Comparison of ENCODE assay signal across 10 cellular contexts in genomic region chr20:33646959-33647602, GRCh38. TPM values are rescaled to one million over a fixed set of nuclear protein-coding genes. Genes with fewer than 3 reads are reported as not detected.
DNase-seq lines count a peak whose midpoint lies in the region; ATAC-seq and TF ChIP-seq lines count a peak whose summit lies in the region.
"Not testable (repeated sequence)": the region's sequence is repeated elsewhere in the genome, so short reads cannot be mapped to it uniquely, and the experiment has no call there.
"Had no signal": no experiment of that assay in that cellular context is flagged by ENCODE, and none has a peak within 500 bp of the region (broad histone marks: within the 10 kb centered on the region; RNA-seq: fewer than 3 reads in every experiment).

No MANE protein-coding gene starts in this region.

- not testable (repeated sequence) for H3K36me3 ChIP-seq in H7 (replicated peaks; ENCODE audit: control insufficient read depth, insufficient read depth, low read length); Panc1 (ENCODE audit: control insufficient read depth, insufficient read depth, low read length)
- peaks cover 21 to 26% of the 10 kb centered on the region in 2 donors for H3K36me3 ChIP-seq in ascending aorta
- H3K36me3 ChIP-seq in left ventricle myocardium inferior = peaks cover 41% of the 10 kb centered on the region
- peaks cover 38% of the 10 kb centered on the region for H3K36me3 ChIP-seq in lower lobe of right lung

- H3K27ac ChIP-seq in C4-2B (peak overlapping the region; percentile 93), ascending aorta (peak overlapping the region; percentile 25 to 68), coronary artery (peak overlapping the region; percentile 64 to 74), left ventricle myocardium inferior (replicated peaks) (peak overlapping the region; percentile 59), lower lobe of right lung (peak overlapping the region; percentile 3), skin epidermis (peak overlapping the region in 15 of 21 experiments; percentile 6 to 68 (median 51))
- not testable (repeated sequence) for H3K27ac ChIP-seq in Panc1 (ENCODE audit: low read length)

- TSS peak; percentile 38 for BruUV-seq in Panc1 (replicated peaks; lab: Mats Ljungman, UMichigan)

- in situ Hi-C loops in Panc1 (cut with HindIII; ENCODE audit: low pct_unique_long_range_greater_than_20kb, low sequenced_read_pairs) = not testable (repeated sequence)

- POLR2A ChIA-PET in Panc1 (lab: Charles Lee) = not testable (repeated sequence)

- TF ChIP-seq CTCF in C4-2B (conservative IDR thresholded peaks at IDR 0.05); Panc1 (IDR thresholded peaks at IDR 0.05); ascending aorta (IDR thresholded peaks at IDR 0.05); coronary artery (IDR thresholded peaks at IDR 0.05); left ventricle myocardium inferior (IDR thresholded peaks at IDR 0.05; ENCODE audit: borderline replicate concordance); lower lobe of right lung (IDR thresholded peaks at IDR 0.05): not testable (repeated sequence)

- not testable (repeated sequence) for H3K4me3 ChIP-seq in H7 (ENCODE audit: insufficient read depth, low read depth, low read length); Panc1 (ENCODE audit: low read depth in 2 of 2, low read length in 2 of 2); lower lobe of right lung
- peak overlapping the region in 1 of 2 donors; percentile 49 for H3K4me3 ChIP-seq in ascending aorta
- H3K4me3 ChIP-seq in coronary artery = peak overlapping the region; percentile 43
- H3K4me3 ChIP-seq in left ventricle myocardium inferior = peak overlapping the region; percentile 5
- H3K4me3 ChIP-seq in skin epidermis = peak overlapping the region in 1 of 7 experiments; percentile 4

- intact Hi-C loops in Panc1 (cut with micrococcal nuclease; ENCODE audit: unreplicated experiment); lower lobe of right lung (cut with DNase I): not testable (repeated sequence)
- intact Hi-C loops in ascending aorta (cut with DNase I) = loop anchor here (5.0 kb wide), 1 partner anchor 155 kb away; the partner anchor contains the start of gene CBFA2T2
- intact Hi-C loops in left ventricle myocardium inferior (cut with micrococcal nuclease) = loop anchor here (10.0 kb wide), 1 partner anchor 182 kb away; no protein-coding TSS in a partner anchor

- H3K4me1 ChIP-seq in Panc1 (ENCODE audit: control insufficient read depth, insufficient read depth, low read length) = peaks cover 15% of the 10 kb centered on the region
- H3K4me1 ChIP-seq in ascending aorta = peaks cover 4 to 17% of the 10 kb centered on the region in 2 donors
- H3K4me1 ChIP-seq in left ventricle myocardium inferior = peaks cover 32% of the 10 kb centered on the region
- H3K4me1 ChIP-seq in lower lobe of right lung = peaks cover 28% of the 10 kb centered on the region

- not testable (repeated sequence) for H3K9me3 ChIP-seq in Panc1 (ENCODE audit: control insufficient read depth, insufficient read depth, low read depth, low read length); ascending aorta; left ventricle myocardium inferior (replicated peaks); lower lobe of right lung

- CTCF ChIA-PET in Panc1 (lab: Charles Lee) = interaction anchor here (0.6 kb wide), 1 partner anchor 96 kb away, joined by 4 read pairs; no protein-coding TSS in a partner anchor

- ATAC-seq in Panc1, lower lobe of right lung: not testable (repeated sequence)

- DNase-seq in H7 = peak; percentile 83
- not testable (repeated sequence) for DNase-seq in Panc1 (ENCODE audit: low read depth, low spot score); ascending aorta (ENCODE audit: low spot score in 2 of 2); coronary artery (ENCODE audit: low spot score); left ventricle myocardium inferior; lower lobe of right lung

- not testable (repeated sequence) for H3K27me3 ChIP-seq in H7 (ENCODE audit: control insufficient read depth, insufficient read depth, low read length); Panc1 (ENCODE audit: control insufficient read depth, insufficient read depth, low read length); ascending aorta; left ventricle myocardium inferior (ENCODE audit: low read depth); lower lobe of right lung (ENCODE audit: low read depth)

RNA-seq across cellular contexts. Expression of gene C20orf144, which starts 15.0 kb away (rescaled TPM):
- total RNA-seq in H7 (2014; rRNA removed; shearing (Covaris generic)) = 0.11 TPM in 1 of 2 replicates, not detected in the other
- total RNA-seq in Panc1 (2021; ENCODE audit: unreplicated experiment) (not detected), ascending aorta (not detected), left ventricle myocardium inferior (not detected), lower lobe of right lung (not detected)
- polyA plus RNA-seq in Panc1 (2012; ENCODE audit: insufficient read length) = 0.46 TPM
- total RNA-seq: epithelial cell of proximal tubule, Right ventricle myocardium superior had no signal

RNA-seq across cellular contexts. Expression of gene ACTL10, which starts 19.7 kb away (rescaled TPM):
- total RNA-seq in H7 (2014; rRNA removed; shearing (Covaris generic)) = 1.3 and 1.4 TPM in 2 replicates
- not detected for total RNA-seq in Panc1 (2021; ENCODE audit: unreplicated experiment)
- 0.11 TPM for polyA plus RNA-seq in Panc1 (2012; ENCODE audit: insufficient read length)
- 26.3 TPM for total RNA-seq in ascending aorta
- 0.22 TPM for total RNA-seq in left ventricle myocardium inferior
- total RNA-seq in lower lobe of right lung = 1.3 TPM

RNA-seq across cellular contexts. Expression of gene NECAB3, which starts 27.1 kb away (rescaled TPM):
- total RNA-seq in H7 (2014; rRNA removed; shearing (Covaris generic)) = 39.9 and 56.7 TPM in 2 replicates
- total RNA-seq in Panc1 (2021; ENCODE audit: unreplicated experiment) (46.4 TPM), ascending aorta (21.3 TPM), left ventricle myocardium inferior (81.3 TPM), lower lobe of right lung (60.3 TPM)
- polyA plus RNA-seq in Panc1 (2012; ENCODE audit: insufficient read length) = 46.9 TPM

RNA-seq across cellular contexts. Expression of gene E2F1, which starts 39.1 kb away (rescaled TPM):
- total RNA-seq in H7 (2014; rRNA removed; shearing (Covaris generic)) = 51.8 and 57.8 TPM in 2 replicates
- total RNA-seq in Panc1 (2021; ENCODE audit: unreplicated experiment) = 64.2 TPM
- 35.8 TPM for polyA plus RNA-seq in Panc1 (2012; ENCODE audit: insufficient read length)
- 0.53 TPM for total RNA-seq in ascending aorta
- 1.2 TPM for total RNA-seq in left ventricle myocardium inferior
- total RNA-seq in lower lobe of right lung = 3.9 TPM

Comparison
In these comparisons a context has a peak if more than half of its experiments do, and no peak if none do; other contexts are left out.
1. RNA of gene ACTL10, which starts 19.7 kb away (total RNA-seq): 26.3 TPM in ascending aorta (single experiment); 1.3 to 1.4 TPM in H7, 1.3 TPM in lower lobe of right lung (single experiment), 0.22 TPM in left ventricle myocardium inferior (single experiment) and not detected in Panc1 (single experiment); every median in the first group is over 10 times any median in the second.